25 cellular contexts compared by ENCODE assay signal in the genomic region with DNA sequence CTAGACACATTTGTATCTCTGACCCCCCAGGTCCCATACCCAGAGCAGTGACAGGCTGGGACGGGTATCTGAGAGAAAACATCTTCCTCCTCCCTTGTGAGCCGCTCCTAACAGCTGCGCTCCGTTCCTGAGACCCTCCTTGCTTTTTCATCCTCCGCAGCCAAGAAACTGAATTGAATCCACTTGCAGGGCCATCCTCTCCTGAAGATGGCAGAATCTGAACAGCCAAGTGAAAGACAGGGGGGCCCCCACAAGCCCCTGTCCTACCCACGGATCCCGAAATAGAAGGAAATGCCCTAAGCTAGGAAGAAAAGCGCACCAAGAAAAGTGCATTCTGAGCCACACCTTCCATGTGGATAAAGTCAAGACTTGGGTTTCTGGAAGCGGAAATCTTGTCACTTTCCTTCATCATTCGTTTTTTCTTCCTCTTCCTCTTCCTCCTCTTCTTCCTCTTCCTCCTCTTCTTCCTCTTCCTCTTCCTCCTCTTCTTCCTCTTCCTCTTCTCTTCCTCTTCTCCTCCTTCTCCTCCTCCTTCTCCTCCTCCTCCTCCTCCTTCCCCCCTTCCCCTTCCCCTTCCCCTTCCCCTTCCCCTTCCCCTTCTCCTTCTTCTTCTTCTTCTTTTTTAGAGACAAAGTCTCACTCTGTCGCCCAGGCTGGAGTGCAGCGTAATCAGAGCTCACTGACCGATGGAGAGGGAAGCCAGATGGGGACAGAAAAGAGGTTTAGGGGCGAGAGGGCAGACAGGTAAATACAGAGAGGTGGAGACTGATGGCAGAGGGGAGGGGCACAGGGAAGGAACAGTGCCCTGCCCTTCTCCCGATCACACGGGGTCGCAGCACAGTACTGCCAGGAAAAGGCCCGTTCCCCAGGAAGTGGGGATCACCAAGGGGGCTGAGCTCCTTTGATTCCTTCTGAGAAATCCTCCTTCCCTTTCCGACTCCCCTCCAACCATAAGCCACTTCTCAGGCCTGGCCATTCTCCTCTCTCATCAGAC.
DNase-seq lines count a peak whose midpoint lies in the region; ATAC-seq and TF ChIP-seq lines count a peak whose summit lies in the region.
"Had no signal": no experiment of that assay in that cellular context is flagged by ENCODE, and none has a peak within 500 bp of the region (broad histone marks: within the 10 kb centered on the region; RNA-seq: fewer than 3 reads in every experiment).

No MANE protein-coding gene starts in this region.

- H2AFZ ChIP-seq in SK-N-SH (ENCODE audit: low read depth) = no peak overlapping the region
- peak overlapping the region; percentile 26 for H2AFZ ChIP-seq in IMR-90 (replicated peaks; ENCODE audit: low read length, poor library complexity)
- H2AFZ ChIP-seq in trophoblast cell (ENCODE audit: insufficient read depth, low read length, poor library complexity) = no peak overlapping the region

- DNase-seq in SK-N-SH = no peak
- no peak for DNase-seq in IMR-90
- DNase-seq in trophoblast cell = no peak
- DNase-seq in OCI-M2 (lab: John Stamatoyannopoulos, UW; ENCODE audit: unreplicated experiment) = no peak
- DNase-seq: activated CD4-positive, alpha-beta T cell treated with anti-CD3 and anti-CD28 coated beads, Interleukin-2, amount 10 ng/mL, durations not matched to agents 7 days and 5 days; activated CD8-positive, alpha-beta memory T cell treated with anti-CD3 and anti-CD28 coated beads, Interleukin-2, amount 10 ng/mL, durations not matched to agents 7 days and 5 days; activated naive CD4-positive, alpha-beta T cell treated with anti-CD3 and anti-CD28 coated beads, Interleukin-2, amount 10 ng/mL, durations not matched to agents 7 days and 5 days; DMS79 treated with DMSO at 0.1 percent for 48 hours; effector memory CD4-positive, alpha-beta T cell; foreskin melanocyte; NCI-H1105; NCI-H510A; NK-92 treated with Interleukin-12 subunit alpha and Interleukin-12 subunit beta, amount 100 ng/mL, for 24 hours; retina; SJCRH30; stimulated activated CD4-positive, alpha-beta T cell treated with anti-CD3 and anti-CD28 coated beads, Interleukin-4, amount 100 ng/mL, for 1 hour; stimulated activated naive B cell treated with anti-CD40 and anti-IgM and Interleukin-4, amounts not matched to agents 10 μg/mL and 1 μg/mL and 100 μg/mL, for 72 hours; uterus had no signal

- H3K4me1 ChIP-seq in SK-N-SH (ENCODE audit: control insufficient read depth in 1 of 2, insufficient read depth in 2 of 2, low read depth in 1 of 2, low read length in 1 of 2) = peaks cover 0 to 4% of the 10 kb centered on the region in 2 experiments; a peak in 1 of 4 replicates
- peaks cover 3% of the 10 kb centered on the region; the same call in 1 of the 2 replicates for H3K4me1 ChIP-seq in IMR-90 (ENCODE audit: control insufficient read depth, insufficient read depth, low read length)
- no peaks in the 10 kb centered on the region for H3K4me1 ChIP-seq in iPS-20b (ENCODE audit: insufficient read depth, low read length)
- H3K4me1 ChIP-seq in trophoblast cell (ENCODE audit: control insufficient read depth in 1 of 2, insufficient read depth in 2 of 2, low read length in 2 of 2) = no peaks in the 10 kb centered on the region
- H3K4me1 ChIP-seq: HAP-1, SJCRH30, suprapubic skin, uterus had no signal

- no peak overlapping the region for H3K9ac ChIP-seq in SK-N-SH
- no peak overlapping the region for H3K9ac ChIP-seq in IMR-90 (ENCODE audit: low read depth, low read length)
- no peak overlapping the region for H3K9ac ChIP-seq in iPS-20b (ENCODE audit: low read depth, low read length)
- no peak overlapping the region for H3K9ac ChIP-seq in trophoblast cell (ENCODE audit: low read length)

- H4K20me1 ChIP-seq in SK-N-SH (ENCODE audit: insufficient read depth) = no peaks in the 10 kb centered on the region
- no peaks in the 10 kb centered on the region for H4K20me1 ChIP-seq in IMR-90 (ENCODE audit: insufficient read depth, low read length)

- peaks cover 57% of the 10 kb centered on the region for H3K27me3 ChIP-seq in SK-N-SH (ENCODE audit: insufficient read depth)
- H3K27me3 ChIP-seq in IMR-90 (ENCODE audit: control insufficient read depth, insufficient read depth, low read length) = peaks cover 61% of the 10 kb centered on the region
- H3K27me3 ChIP-seq in iPS-20b (ENCODE audit: insufficient read depth, low read length) = no peaks in the 10 kb centered on the region; the same call in none of the 2 replicates
- no peaks in the 10 kb centered on the region for H3K27me3 ChIP-seq in trophoblast cell (ENCODE audit: insufficient read depth, low read length)
- H3K27me3 ChIP-seq: SJCRH30, uterus had no signal

- in situ Hi-C loops in IMR-90 (cut with MboI; ENCODE audit: low sequenced_read_pairs) = no loop called here

- H3K14ac ChIP-seq in IMR-90 (replicated peaks; ENCODE audit: low read depth, low read length) (no peak overlapping the region), trophoblast cell (ENCODE audit: low read length) (no peak overlapping the region)

- POLR2A ChIA-PET in SK-N-SH (lab: Yijun Ruan, JAX) = interaction anchor here (0.5 kb wide), 1 partner anchor 97 kb away, joined by 3 read pairs; no protein-coding TSS in a partner anchor
- POLR2A ChIA-PET in IMR-90 (lab: Charles Lee; ENCODE audit: unreplicated experiment) = interaction anchor here (0.7 kb wide), 1 partner anchor 103 kb away, joined by 11 read pairs; no protein-coding TSS in a partner anchor

- 35% methylated on average over 19 of the region's 19 CpGs for WGBS in SK-N-SH (ENCODE audit: low lambda C conversion rate)
- WGBS in IMR-90 (ENCODE audit: extremely low coverage in 2 of 2, insufficient read length in 1 of 2), 2 experiments = 79% methylated on average over 6 of the region's 19 CpGs; no CpG with 5 or more reads in 1 of the 2 experiments
- no CpG with 5 or more reads among the region's 19 CpGs for WGBS in trophoblast cell (ENCODE audit: extremely low coverage, insufficient coverage, insufficient read length)

- H2BK12ac ChIP-seq in trophoblast cell (ENCODE audit: low read length) = no peak overlapping the region

- H2AK9ac ChIP-seq in IMR-90 (replicated peaks; ENCODE audit: low read depth, low read length, poor library complexity) = peak overlapping the region; percentile 44

- H2BK15ac ChIP-seq in IMR-90 (ENCODE audit: low read depth, low read length) = no peak overlapping the region

- intact Hi-C loops in IMR-90 (cut with micrococcal nuclease) = no loop called here

- H3K9me3 ChIP-seq in SK-N-SH (no peaks in the 10 kb centered on the region), IMR-90 (ENCODE audit: control insufficient read depth, insufficient read depth, low read length) (no peaks in the 10 kb centered on the region), iPS-20b (ENCODE audit: insufficient read depth, low read depth, low read length) (no peaks in the 10 kb centered on the region), trophoblast cell (ENCODE audit: insufficient read depth, low read depth, low read length) (no peaks in the 10 kb centered on the region)
- H3K9me3 ChIP-seq: HAP-1, SJCRH30, suprapubic skin, uterus had no signal

- ATAC-seq in SK-N-SH treated with all-trans-retinoic acid at 6 μM for 48 hours = peak; percentile 27
- ATAC-seq in IMR-90 (ENCODE audit: low read depth) = no peak
- no peak for ATAC-seq in GM18520 (IDR thresholded peaks at IDR 0.05; ENCODE audit: unreplicated experiment)
- no peak for ATAC-seq in GM21447 (IDR thresholded peaks at IDR 0.05; ENCODE audit: unreplicated experiment)
- ATAC-seq: activated CD8-positive, alpha-beta memory T cell treated with anti-CD3 and anti-CD28 coated beads, Interleukin-2, amount 10 ng/mL, durations not matched to agents 7 days and 5 days; esophagus mucosa; stimulated activated naive B cell treated with anti-CD40 and anti-IgM and Interleukin-4, amounts not matched to agents 10 μg/mL and 1 μg/mL and 100 μg/mL, for 72 hours had no signal

- dilution Hi-C loops in IMR-90 (cut with HindIII; ENCODE audit: low sequenced_read_pairs, unreplicated experiment) = no loop called here

- no TSS peak for BruUV-seq in IMR-90 (replicated peaks; lab: Mats Ljungman, UMichigan)

- H3K27ac ChIP-seq in SK-N-SH (ENCODE audit: low read depth in 2 of 2, low read length in 1 of 2) = no peak overlapping the region
- no peak overlapping the region for H3K27ac ChIP-seq in IMR-90 (ENCODE audit: insufficient read depth, low read length)
- H3K27ac ChIP-seq in iPS-20b (ENCODE audit: low read length) = no peak overlapping the region
- no peak overlapping the region for H3K27ac ChIP-seq in trophoblast cell (ENCODE audit: low read depth, low read length)
- H3K27ac ChIP-seq: SJCRH30, suprapubic skin, uterus had no signal

- no peak overlapping the region for H2BK120ac ChIP-seq in IMR-90 (ENCODE audit: low read depth, low read length)
- H2BK120ac ChIP-seq in trophoblast cell (ENCODE audit: insufficient read depth, low read length, poor library complexity) = no peak overlapping the region

- H4K5ac ChIP-seq in IMR-90 (ENCODE audit: low read depth, low read length) = no peak overlapping the region

- TF ChIP-seq RAD21 in SK-N-SH (IDR thresholded peaks at IDR 0.05; ENCODE audit: low read length) (no peak), IMR-90 (IDR thresholded peaks at IDR 0.05; ENCODE audit: low read length) (no peak)

- H4K91ac ChIP-seq in IMR-90 (ENCODE audit: insufficient read depth, low read depth, low read length) = no peak overlapping the region
- H4K91ac ChIP-seq in trophoblast cell (ENCODE audit: low read depth, low read length) = no peak overlapping the region

- no peaks in the 10 kb centered on the region for H3F3A ChIP-seq in SK-N-SH (replicated peaks; ENCODE audit: insufficient read depth)

- H3K79me1 ChIP-seq in IMR-90 (ENCODE audit: low read depth in 1 of 2, low read length in 2 of 2) = no peaks in the 10 kb centered on the region
- no peaks in the 10 kb centered on the region for H3K79me1 ChIP-seq in trophoblast cell (ENCODE audit: low read length)

- H3K56ac ChIP-seq in IMR-90 (ENCODE audit: extremely low read depth, insufficient read depth, low read length) = no peak overlapping the region

- TF ChIP-seq POLR2A in IMR-90 (IDR thresholded peaks at IDR 0.05; ENCODE audit: low read depth, low read length) = no peak

- H4K8ac ChIP-seq in IMR-90 (ENCODE audit: low read depth in 2 of 2, low read length in 2 of 2) (no peak overlapping the region), trophoblast cell (ENCODE audit: low read depth, low read length) (no peak overlapping the region)

- H3K4ac ChIP-seq in IMR-90 (ENCODE audit: low read depth, low read length) (no peak overlapping the region), trophoblast cell (ENCODE audit: low read depth, low read length) (no peak overlapping the region)

- no peaks in the 10 kb centered on the region for H3K79me2 ChIP-seq in SK-N-SH (ENCODE audit: insufficient read depth)
- H3K79me2 ChIP-seq in trophoblast cell (ENCODE audit: control insufficient read depth, insufficient read depth, low read length, poor library complexity) = no peaks in the 10 kb centered on the region

- H3K4me3 ChIP-seq in SK-N-SH (ENCODE audit: low read depth in 2 of 2, low read length in 1 of 2) = no peak overlapping the region; a peak in 1 of 4 replicates
- H3K4me3 ChIP-seq in IMR-90 (ENCODE audit: insufficient read depth, low read depth, low read length) = no peak overlapping the region
- H3K4me3 ChIP-seq in iPS-20b (ENCODE audit: low read length) = peak overlapping the region; percentile 48; the same call in 1 of the 2 replicates
- no peak overlapping the region for H3K4me3 ChIP-seq in trophoblast cell (ENCODE audit: low read depth, low read length)
- H3K4me3 ChIP-seq: HAP-1, SJCRH30, suprapubic skin, uterus had no signal

- CTCF ChIA-PET in SK-N-SH (lab: Yijun Ruan, JAX) (interaction anchor here (1.0 kb wide), 1 partner anchor 60 kb away, joined by 3 read pairs; no protein-coding TSS in a partner anchor), IMR-90 (lab: Yijun Ruan, JAX) (no interaction called here)

- H3K36me3 ChIP-seq in SK-N-SH (replicated peaks in 1 of 2; ENCODE audit: control insufficient read depth in 1 of 2, insufficient read depth in 2 of 2, low read length in 1 of 2) (no peaks in the 10 kb centered on the region), IMR-90 (ENCODE audit: control insufficient read depth, insufficient read depth, low read length) (no peaks in the 10 kb centered on the region), iPS-20b (ENCODE audit: insufficient read depth, low read depth, low read length) (no peaks in the 10 kb centered on the region), trophoblast cell (ENCODE audit: control insufficient read depth in 1 of 2, insufficient read depth in 2 of 2, low read length in 2 of 2) (no peaks in the 10 kb centered on the region)
- H3K36me3 ChIP-seq: HAP-1, SJCRH30, suprapubic skin, uterus had no signal

- TF ChIP-seq CTCF in SK-N-SH (IDR thresholded peaks at IDR 0.05) = no peak
- TF ChIP-seq CTCF in IMR-90 (conservative IDR thresholded peaks at IDR 0.05; ENCODE audit: low read depth, low read length) = no peak

- no peak for TF ChIP-seq EP300 in SK-N-SH (IDR thresholded peaks at IDR 0.05; ENCODE audit: borderline replicate concordance in 1 of 2, low read depth in 1 of 2, low read length in 1 of 2)

- no peak overlapping the region for H3K23ac ChIP-seq in IMR-90 (ENCODE audit: low read depth, low read length)
- no peak overlapping the region for H3K23ac ChIP-seq in trophoblast cell (ENCODE audit: low read length)

- no peak overlapping the region for H4K12ac ChIP-seq in trophoblast cell (ENCODE audit: low read depth, low read length)

- no peaks in the 10 kb centered on the region for H3K9me1 ChIP-seq in IMR-90 (ENCODE audit: insufficient read depth, low read length)

- H3K18ac ChIP-seq in IMR-90 (ENCODE audit: low read depth, low read length) = no peak overlapping the region
- no peak overlapping the region for H3K18ac ChIP-seq in trophoblast cell (ENCODE audit: low read length)

- no peaks in the 10 kb centered on the region for H3K9me2 ChIP-seq in SK-N-SH

- no peak overlapping the region for H2AK5ac ChIP-seq in IMR-90 (ENCODE audit: low read depth, low read length)
- H2AK5ac ChIP-seq in trophoblast cell (ENCODE audit: low read length) = no peak overlapping the region

- H2BK5ac ChIP-seq in IMR-90 (ENCODE audit: low read depth, low read length, poor library complexity, severe bottlenecking) (no peak overlapping the region), trophoblast cell (ENCODE audit: low read depth, low read length, poor library complexity) (no peak overlapping the region)

- no peak overlapping the region for H2BK20ac ChIP-seq in IMR-90 (ENCODE audit: low read depth, low read length)

- H3K4me2 ChIP-seq in SK-N-SH (no peak overlapping the region), IMR-90 (ENCODE audit: low read depth, low read length) (no peak overlapping the region), trophoblast cell (ENCODE audit: low read length) (peak overlapping the region; percentile 51)
